In the genomic region with DNA sequence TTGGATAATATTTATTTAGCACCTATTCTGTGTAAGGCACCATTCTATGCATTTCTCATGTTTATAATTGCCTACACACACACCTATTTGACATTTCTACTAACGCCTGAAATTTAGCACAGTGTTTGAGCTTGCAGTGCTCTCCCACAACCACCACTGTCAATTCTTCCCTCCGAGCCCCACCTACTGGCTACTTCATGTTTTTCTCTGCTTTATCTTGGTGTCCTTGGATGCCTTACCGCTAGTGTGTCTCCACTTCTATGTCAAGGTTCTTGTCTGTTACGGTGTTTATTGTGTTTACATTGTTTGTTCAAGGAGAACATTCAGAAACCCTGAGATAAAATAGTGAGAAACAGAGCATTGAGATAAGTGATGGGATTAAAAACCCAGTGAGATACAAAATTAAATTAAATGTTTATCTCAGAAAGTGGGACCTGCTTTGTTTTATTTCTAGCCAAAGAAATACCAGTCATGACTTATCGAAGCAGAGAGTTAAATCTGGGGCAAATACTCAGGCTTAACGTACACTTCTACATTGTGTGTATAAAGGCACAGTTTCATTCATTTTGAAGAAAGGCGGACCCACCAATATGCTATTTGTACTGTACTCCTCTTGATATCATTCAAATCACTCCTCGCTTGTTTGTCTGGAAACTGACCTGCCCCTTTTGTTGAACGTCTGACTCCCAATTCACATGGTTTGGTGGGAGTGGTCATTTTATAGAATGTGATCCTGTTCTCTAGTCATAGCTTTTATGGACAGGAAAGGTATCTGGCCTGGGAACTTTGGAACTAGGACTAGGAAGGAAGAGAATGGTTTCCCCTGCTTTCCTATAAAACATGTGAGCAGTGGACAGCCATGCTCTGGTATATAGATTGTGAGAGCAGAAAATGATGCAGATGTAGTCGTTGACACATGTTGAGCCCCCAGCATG, we compare ENCODE assay signal across 9 cellular contexts. TPM values are rescaled to one million over a fixed set of nuclear protein-coding genes. Genes with fewer than 3 reads are reported as not detected.
DNase-seq lines count a peak whose midpoint lies in the region; ATAC-seq, FAIRE-seq and TF ChIP-seq lines count a peak whose summit lies in the region.
"Had no signal": no experiment of that assay in that cellular context is flagged by ENCODE, and none has a peak within 500 bp of the region (broad histone marks: within the 10 kb centered on the region; RNA-seq: fewer than 3 reads in every experiment).

No MANE protein-coding gene starts in this region.

- H3K4me3 ChIP-seq in GM06990 (replicated peaks; ENCODE audit: low read depth, low read length), result no peak overlapping the region
- H3K4me3 ChIP-seq in HepG2 (replicated peaks in 1 of 3; ENCODE audit: insufficient read depth in 1 of 3, low read depth in 2 of 3, low read length in 3 of 3), result no peak overlapping the region
- no peak overlapping the region for H3K4me3 ChIP-seq in suprapubic skin
- H3K4me3 ChIP-seq: gastrocnemius medialis had no signal

- FAIRE-seq in A204.1 (lab: Jason Lieb, UNC), result peak; percentile 71
- FAIRE-seq in HepG2 (lab: Jason Lieb, UNC), result peak; percentile 56

- no peak for TF ChIP-seq EP300 in HepG2 (IDR thresholded peaks at IDR 0.05; ENCODE audit: low read depth in 2 of 2, low read length in 2 of 2)
- TF ChIP-seq EP300 in HepG2 (CRISPR knock-in tag; IDR thresholded peaks at IDR 0.05; ENCODE audit: borderline replicate concordance), result no peak
- no peak for TF ChIP-seq EP300 in suprapubic skin (IDR thresholded peaks at IDR 0.05)

- TF ChIP-seq CTCF in GM06990 (IDR thresholded peaks at IDR 0.05; ENCODE audit: insufficient read depth, low read length, poor library complexity, severe bottlenecking), result peak; percentile 63
- peak; percentile 44 to 73 for TF ChIP-seq CTCF in brain (conservative IDR thresholded peaks at IDR 0.05)
- peak; percentile 70 for TF ChIP-seq CTCF in HepG2 (CRISPR knock-in tag; IDR thresholded peaks at IDR 0.05)
- peak in 1 of 2 donors; percentile 17 for TF ChIP-seq CTCF in suprapubic skin (IDR thresholded peaks at IDR 0.05)

- H4K20me1 ChIP-seq in HepG2 (ENCODE audit: insufficient read depth, low read length), result no peaks in the 10 kb centered on the region

- H3K9me3 Mint-ChIP-seq in brain, result no peaks in the 10 kb centered on the region

- TF ChIP-seq POLR2A in HepG2 (IDR thresholded peaks at IDR 0.05; ENCODE audit: insufficient read depth in 1 of 2, low read depth in 2 of 2, low read length in 2 of 2), result no peak
- TF ChIP-seq POLR2A in suprapubic skin (IDR thresholded peaks at IDR 0.05), result no peak

- DNase-seq in GM06990 (ENCODE audit: extremely low read depth, insufficient read length) (no peak), NCI-H226 (peak; percentile 29), HepG2 (ENCODE audit: low spot score) (peak; percentile 55), germinal center (ENCODE audit: low spot score) (no peak), suprapubic skin (ENCODE audit: low spot score in 2 of 2) (no peak)
- DNase-seq: gastrocnemius medialis had no signal

- H3K27ac Mint-ChIP-seq in brain, result no peak overlapping the region

- in situ Hi-C loops in HepG2 (cut with HindIII; ENCODE audit: extremely low pct_ligation_motif_present, low pct_unique_long_range_greater_than_20kb), result loop anchor here (5.0 kb wide), 2 partner anchors 305 to 415 kb away; partner anchors contain the start of gene SMCO4

- H3K27ac ChIP-seq in HepG2 (ENCODE audit: extremely low read length, insufficient read depth, low read length) (no peak overlapping the region), suprapubic skin (no peak overlapping the region)
- H3K27ac ChIP-seq: gastrocnemius medialis had no signal

- H3K36me3 ChIP-seq in GM06990 (ENCODE audit: control insufficient read depth, insufficient read depth, low read length), result no peaks in the 10 kb centered on the region
- H3K36me3 ChIP-seq in HepG2 (replicated peaks in 1 of 2; ENCODE audit: control insufficient read depth in 1 of 2, insufficient read depth in 2 of 2, low read length in 2 of 2), result no peaks in the 10 kb centered on the region
- H3K36me3 ChIP-seq in suprapubic skin, result no peaks in the 10 kb centered on the region
- H3K36me3 ChIP-seq: gastrocnemius medialis had no signal

- H3K4me2 ChIP-seq in HepG2 (ENCODE audit: low read depth, low read length), result no peak overlapping the region

- peaks cover 14% of the 10 kb centered on the region for H3K27me3 Mint-ChIP-seq in brain

- WGBS in HepG2 (ENCODE audit: low lambda C conversion rate), result 13% methylated on average over 10 of the region's 10 CpGs
- 50% methylated on average over 10 of the region's 10 CpGs for WGBS in suprapubic skin

- no peaks in the 10 kb centered on the region; the same call in 1 of the 2 replicates for H3K27me3 ChIP-seq in GM06990 (replicated peaks; ENCODE audit: control insufficient read depth, insufficient read depth, low read length)
- H3K27me3 ChIP-seq in HepG2 (ENCODE audit: control insufficient read depth in 1 of 2, insufficient read depth in 2 of 2, low read length in 2 of 2), result no peaks in the 10 kb centered on the region
- H3K27me3 ChIP-seq in suprapubic skin, result peaks cover 2% of the 10 kb centered on the region
- H3K27me3 ChIP-seq: gastrocnemius medialis had no signal

- POLR2A ChIA-PET in HepG2 (lab: Yijun Ruan, JAX), result interaction anchor here (1.0 kb wide), 1 partner anchor 306 kb away, joined by 4 read pairs; the partner anchor contains the start of gene SMCO4

- no TSS peak for BruUV-seq in HepG2 (replicated peaks; lab: Mats Ljungman, UMichigan)

- no peak overlapping the region for H3K9ac ChIP-seq in HepG2 (ENCODE audit: insufficient read depth, low read depth, low read length)

- no peak overlapping the region for H3K4me3 Mint-ChIP-seq in brain

- H3K79me2 ChIP-seq in HepG2 (ENCODE audit: insufficient read depth, low read length), result no peaks in the 10 kb centered on the region

- ATAC-seq in HG02798 (IDR thresholded peaks at IDR 0.05; ENCODE audit: poor library complexity, unreplicated experiment), result peak; percentile 48
- ATAC-seq in HepG2, result peak; percentile 92

- CTCF ChIA-PET in HepG2 (lab: Yijun Ruan, JAX; ENCODE audit: low intra/inter-chr PET ratio, low total read pairs), result interaction anchor here (1.0 to 1.6 kb wide), 2 partner anchors 295 to 306 kb away, joined by 3 to 6 read pairs; partner anchors contain the start of gene SMCO4

- no peaks in the 10 kb centered on the region for H3K9me3 ChIP-seq in HepG2 (ENCODE audit: low read length)
- no peaks in the 10 kb centered on the region for H3K9me3 ChIP-seq in suprapubic skin
- H3K9me3 ChIP-seq: gastrocnemius medialis had no signal

- H3K4me1 Mint-ChIP-seq in brain, result peaks cover 5% of the 10 kb centered on the region

- H3K36me3 Mint-ChIP-seq in brain, result no peaks in the 10 kb centered on the region

- 0 out of 2 replicates have a peak, but pooled peaks have one; percentile 31 for TF ChIP-seq RAD21 in HepG2 (CRISPR knock-in tag; IDR thresholded peaks at IDR 0.05)

- intact Hi-C loops in HepG2 (cut with micrococcal nuclease; ENCODE audit: unreplicated experiment), result loop anchor here (1.0 kb wide), 1 partner anchor 306 kb away; the partner anchor contains the start of gene SMCO4

- H3K4me1 ChIP-seq in HepG2 (ENCODE audit: insufficient read depth, low read length) (no peaks in the 10 kb centered on the region), suprapubic skin (no peaks in the 10 kb centered on the region)
- H3K4me1 ChIP-seq: gastrocnemius medialis had no signal

- no peak overlapping the region for H2AFZ ChIP-seq in HepG2 (ENCODE audit: low read length)

TF ChIP-seq in HepG2, 621 proteins besides CTCF, POLR2A, EP300 and RAD21 (continues in another document):
- TF ChIP-seq SMC3 (IDR thresholded peaks at IDR 0.05; ENCODE audit: low read length) (peak; percentile 61; the same call in 1 of the 2 replicates), RXRB (CRISPR knock-in tag; IDR thresholded peaks at IDR 0.05; ENCODE audit: borderline replicate concordance) (peak; percentile 51), STAG1 (CRISPR knock-in tag; IDR thresholded peaks at IDR 0.05) (peak; percentile 64), PRPF4 (IDR thresholded peaks at IDR 0.05; ENCODE audit: low read depth, low read length, poor library complexity, severe bottlenecking) (no peak), ZFP36L1 (CRISPR knock-in tag; IDR thresholded peaks at IDR 0.05) (no peak)

RNA-seq across cellular contexts. Expression of gene SLC36A4, which starts 39.2 kb away (rescaled TPM):
- polyA plus RNA-seq in brain (ENCODE audit: insufficient read depth, low read depth, low replicate concordance) (16.0 TPM), HepG2 (2011; rRNA removed) (9.5 and 10.2 TPM in 2 replicates)
- total RNA-seq in HepG2 (2016; rRNA removed; fragmentation: Illumina TruSeq; extraction: Trizol) (7.3 and 7.5 TPM in 2 replicates), suprapubic skin (10 to 100 TPM in 1 of 4 donors, 1 to 10 TPM in 3; 7.2 to 16.3 (median 8.9) TPM)
- 3.3 and 4.0 TPM in 2 replicates for total RNA-seq in HepG2 (2016; cell fraction: cytosol; rRNA removed; fragmentation: Illumina TruSeq; extraction: Trizol; ENCODE audit: low read depth)
- total RNA-seq in HepG2 (2016; cell fraction: insoluble cytoplasmic fraction; rRNA removed; fragmentation: Illumina TruSeq; extraction: Trizol), result 6.9 and 7.0 TPM in 2 replicates
- total RNA-seq in HepG2 (2016; cell fraction: membrane; rRNA removed; fragmentation: Illumina TruSeq; extraction: Trizol), result 9.8 and 10.5 TPM in 2 replicates
- total RNA-seq in HepG2 (2016; cell fraction: nucleus; rRNA removed; fragmentation: Illumina TruSeq; extraction: Trizol), result 14.4 and 16.9 TPM in 2 replicates
- polyA plus RNA-seq in HepG2 (2011; cell fraction: cytosol; rRNA removed), result 6.1 and 11.9 TPM in 2 replicates
- polyA plus RNA-seq in HepG2 (2011; cell fraction: nucleus; rRNA removed), result 4.3 and 6.3 TPM in 2 replicates
- polyA plus RNA-seq in HepG2 (2012), result 15.9 and 18.0 TPM in 2 replicates
- 7.0 and 8.6 TPM in 2 replicates for polyA plus RNA-seq in HepG2 (2016; cell fraction: cytosol; fragmentation: Illumina TruSeq; extraction: Trizol; ENCODE audit: low read depth)
- 10.9 and 11.9 TPM in 2 replicates for polyA plus RNA-seq in HepG2 (2016; cell fraction: insoluble cytoplasmic fraction; fragmentation: Illumina TruSeq; extraction: Trizol; ENCODE audit: low read depth)
- polyA plus RNA-seq in HepG2 (2016; cell fraction: membrane; fragmentation: Illumina TruSeq; extraction: Trizol; ENCODE audit: low read depth), result 11.4 and 12.4 TPM in 2 replicates
- 14.8 and 16.9 TPM in 2 replicates for polyA plus RNA-seq in HepG2 (2016; cell fraction: nucleus; fragmentation: Illumina TruSeq; extraction: Trizol; ENCODE audit: insufficient read depth, low read depth)
- polyA minus RNA-seq in HepG2 (2011; rRNA and poly(A)+ RNA removed; ENCODE audit: low replicate concordance), result 5.4 and 23.7 TPM in 2 replicates
- polyA minus RNA-seq in HepG2 (2011; cell fraction: cytosol; rRNA and poly(A)+ RNA removed), result 7.6 and 8.7 TPM in 2 replicates
- polyA minus RNA-seq in HepG2 (2011; cell fraction: nucleus; rRNA and poly(A)+ RNA removed), result 34.5 and 37.7 TPM in 2 replicates

Comparison
In these comparisons a context has a peak if more than half of its experiments do, and no peak if none do; other contexts are left out.
1. DNase-seq: peak in NCI-H226 (single experiment) and HepG2 (single experiment); none in GM06990 (single experiment), germinal center (single experiment) and suprapubic skin (0 of 2).